In the genomic region with DNA sequence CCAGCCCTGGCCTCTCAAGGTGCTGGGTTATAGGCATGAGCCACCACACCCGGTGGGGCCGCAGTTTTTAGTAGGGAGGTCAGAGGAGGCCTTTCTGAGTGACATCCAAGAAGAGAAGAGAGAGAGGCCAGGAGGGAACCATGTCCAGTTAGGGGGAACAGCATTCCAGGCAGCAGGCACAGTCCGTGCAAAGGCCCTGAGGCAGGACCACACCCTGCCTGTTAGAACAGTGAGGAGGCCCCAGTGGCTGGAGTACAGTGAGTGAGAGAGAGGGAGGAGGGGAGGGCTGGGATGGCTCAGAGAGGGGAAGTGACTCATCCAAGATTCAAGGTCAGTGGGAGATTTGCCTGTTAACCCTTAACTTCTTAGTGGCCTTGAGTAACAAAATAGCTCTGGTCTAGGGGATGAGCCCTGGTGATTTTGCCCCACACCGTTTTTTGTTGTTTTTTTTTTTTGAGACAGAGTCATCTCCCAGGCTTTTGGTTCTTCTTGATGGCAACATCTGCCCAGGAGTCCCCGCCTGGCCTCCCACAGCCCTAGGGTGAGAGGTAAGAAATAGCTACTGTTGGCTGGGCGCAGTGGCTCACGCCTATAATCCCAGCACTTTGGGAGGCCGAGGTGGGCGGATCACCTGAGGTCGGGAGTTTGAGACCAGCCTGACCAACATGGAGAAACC, we compare ENCODE assay signal across 8 cellular contexts. TPM values are rescaled to one million over a fixed set of nuclear protein-coding genes. Genes with fewer than 3 reads are reported as not detected.
DNase-seq lines count a peak whose midpoint lies in the region; ATAC-seq and TF ChIP-seq lines count a peak whose summit lies in the region.

No MANE protein-coding gene starts in this region.

- peak overlapping the region; percentile 59 for H3K27ac ChIP-seq in ACC112 (ENCODE audit: low read depth, low read length)
- H3K27ac ChIP-seq in right atrium auricular region: no peak overlapping the region

- TF ChIP-seq CTCF in right atrium auricular region (IDR thresholded peaks at IDR 0.05): no peak

- peaks cover 17% of the 10 kb centered on the region for H3K79me2 ChIP-seq in ACC112 (ENCODE audit: control insufficient read depth, insufficient read depth, low read length, unreplicated experiment)

- H3K4me3 ChIP-seq in ACC112 (ENCODE audit: low read depth, low read length) (no peak overlapping the region), right atrium auricular region (no peak overlapping the region)

- no peaks in the 10 kb centered on the region for H3K9me3 ChIP-seq in right atrium auricular region

- H3K36me3 ChIP-seq in ACC112 (ENCODE audit: insufficient read depth, low read length) (no peaks in the 10 kb centered on the region), right atrium auricular region (no peaks in the 10 kb centered on the region)

- no peaks in the 10 kb centered on the region for H3K4me1 ChIP-seq in ACC112 (ENCODE audit: control insufficient read depth, insufficient read depth, low read length, unreplicated experiment)
- H3K4me1 ChIP-seq in right atrium auricular region: peaks cover 0 to 11% of the 10 kb centered on the region in 2 donors

- no peak overlapping the region for H2AFZ ChIP-seq in ACC112 (ENCODE audit: low read length, unreplicated experiment)

- DNase-seq in HCEC 1CT (peak; percentile 97), T1000 (lab: John Stamatoyannopoulos, UW) (peak; percentile 86), right atrium auricular region (ENCODE audit: low spot score) (peak; percentile 62), stromal cell of bone marrow (ENCODE audit: low read depth) (peak; percentile 92)
- DNase-seq in stimulated activated naive CD4-positive, alpha-beta T cell treated with Interleukin-2 at 50 U/mL for 16 hours (lab: John Stamatoyannopoulos, UW): no peak

- ATAC-seq in HG03045 (IDR thresholded peaks at IDR 0.05; ENCODE audit: unreplicated experiment) (no peak), GM18873 (IDR thresholded peaks at IDR 0.05; ENCODE audit: low FRiP score, unreplicated experiment) (no peak)

- no peaks in the 10 kb centered on the region for H3K27me3 ChIP-seq in ACC112 (ENCODE audit: insufficient read depth, low read length)
- no peaks in the 10 kb centered on the region for H3K27me3 ChIP-seq in right atrium auricular region

RNA-seq across cellular contexts. Expression of a gene that starts 2.7 kb away (rescaled TPM):
- 10 to 100 TPM; 23.3 to 27.2 TPM for total RNA-seq in right atrium auricular region

RNA-seq across cellular contexts. Expression of a gene that starts 32.5 kb away (rescaled TPM):
- total RNA-seq in right atrium auricular region: not detected

RNA-seq across cellular contexts. Expression of a gene that starts 38.7 kb away (rescaled TPM):
- 1 to 10 TPM; 3.0 to 7.6 TPM for total RNA-seq in right atrium auricular region

RNA-seq across cellular contexts. Expression of a gene that starts 39.1 kb away (rescaled TPM):
- total RNA-seq in right atrium auricular region: under 1 TPM; 0.28 to 0.33 TPM
